Comparison of ENCODE assay signal across 14 cellular contexts in the genomic region with DNA sequence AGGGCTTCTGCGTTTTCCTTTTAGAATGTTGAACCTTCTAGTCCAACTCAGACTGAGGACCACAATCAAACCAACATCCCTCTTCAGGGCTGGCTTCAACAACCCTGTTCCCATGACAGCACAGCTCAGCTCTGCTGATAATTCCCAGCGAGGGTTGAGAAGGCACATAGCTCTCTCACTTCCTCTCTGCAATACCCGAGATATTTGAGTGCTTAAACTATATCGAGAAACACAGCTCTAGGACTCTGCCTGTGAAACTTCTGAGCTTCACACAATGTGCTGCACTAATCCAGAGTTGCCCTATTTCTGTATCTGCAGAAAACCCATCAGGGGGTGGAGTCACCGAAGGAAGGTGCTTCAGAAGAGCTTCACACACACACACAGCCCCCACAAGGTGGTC. TPM values are rescaled to one million over a fixed set of nuclear protein-coding genes. Genes with fewer than 3 reads are reported as not detected.
DNase-seq lines count a peak whose midpoint lies in the region; ATAC-seq, FAIRE-seq and TF ChIP-seq lines count a peak whose summit lies in the region.
"Had no signal": no experiment of that assay in that cellular context is flagged by ENCODE, and none has a peak within 500 bp of the region (broad histone marks: within the 10 kb centered on the region; RNA-seq: fewer than 3 reads in every experiment).

No MANE protein-coding gene starts in this region.

- DNase-seq in NCI-H1436 (lab: John Stamatoyannopoulos, UW): peak; percentile 11
- no peak for DNase-seq in NCI-H1436 treated with DMSO at 0.1 percent for 48 hours (lab: John Stamatoyannopoulos, UW)
- peak; percentile 38 for DNase-seq in naive B cell
- no peak for DNase-seq in D721Med (ENCODE audit: insufficient read length, low spot score)
- no peak for DNase-seq in HuH-7.5 (ENCODE audit: low spot score)
- DNase-seq: 8988T; activated CD4-positive, alpha-beta memory T cell treated with anti-CD3 and anti-CD28 coated beads for 36 hours; activated naive CD4-positive, alpha-beta T cell treated with anti-CD3 and anti-CD28 coated beads for 36 hours; stimulated activated CD4-positive, alpha-beta T cell treated with anti-CD3 and anti-CD28 coated beads, Interleukin-2, amount 100 ng/mL, for 24 hours; stimulated activated naive CD8-positive, alpha-beta T cell treated with anti-CD3 and anti-CD28 coated beads, Interleukin-15, amount 100 ng/mL, for 72 hours; T-cell had no signal

- peak overlapping the region in 3 of 8 donors; percentile 10 to 50 (median 19) for H3K4me3 Mint-ChIP-seq in naive B cell
- H3K4me3 Mint-ChIP-seq: activated CD4-positive, alpha-beta memory T cell treated with anti-CD3 and anti-CD28 coated beads for 36 hours; activated naive CD4-positive, alpha-beta T cell treated with anti-CD3 and anti-CD28 coated beads for 36 hours; stimulated activated naive CD8-positive, alpha-beta T cell treated with anti-CD3 and anti-CD28 coated beads, Interleukin-15, amount 100 ng/mL, for 72 hours; T-cell had no signal

- ATAC-seq in GM21529 (IDR thresholded peaks at IDR 0.05; ENCODE audit: unreplicated experiment) (peak; percentile 69), HG03135 (IDR thresholded peaks at IDR 0.05; ENCODE audit: unreplicated experiment) (peak; percentile 41), naive B cell (ENCODE audit: low read depth in 2 of 2) (peak; percentile 77 to 79)
- no peak for ATAC-seq in activated CD4-positive, CD25-positive, alpha-beta regulatory T cell treated with anti-CD3 and anti-CD28 coated beads, Interleukin-2, amount 50 U/mL, for 24 hours
- ATAC-seq: stimulated activated naive CD8-positive, alpha-beta T cell treated with anti-CD3 and anti-CD28 coated beads, Interleukin-15, amount 100 ng/mL, for 72 hours; T-cell had no signal

- no peak for FAIRE-seq in D721Med (lab: Jason Lieb, UNC)

- TF ChIP-seq CTCF in D721Med (IDR thresholded peaks at IDR 0.05; ENCODE audit: insufficient read depth, missing control alignments): no peak

- H3K36me3 Mint-ChIP-seq in naive B cell: peaks cover 0 to 6% of the 10 kb centered on the region in 2 donors
- H3K36me3 Mint-ChIP-seq: activated CD4-positive, alpha-beta memory T cell treated with anti-CD3 and anti-CD28 coated beads for 36 hours; T-cell had no signal

- H3K27me3 Mint-ChIP-seq in naive B cell: peaks cover 72 to 82% (median 79%) of the 10 kb centered on the region in 3 donors

- peaks cover 0 to 2% (median 0%) of the 10 kb centered on the region in 7 donors for H3K9me3 Mint-ChIP-seq in naive B cell
- H3K9me3 Mint-ChIP-seq: activated CD4-positive, alpha-beta memory T cell treated with anti-CD3 and anti-CD28 coated beads for 36 hours; activated naive CD4-positive, alpha-beta T cell treated with anti-CD3 and anti-CD28 coated beads for 36 hours; stimulated activated naive CD8-positive, alpha-beta T cell treated with anti-CD3 and anti-CD28 coated beads, Interleukin-15, amount 100 ng/mL, for 72 hours; T-cell had no signal

- H3K4me1 Mint-ChIP-seq in naive B cell: peaks cover 16 to 36% (median 34%) of the 10 kb centered on the region in 3 donors

- peak overlapping the region in 1 of 6 donors; percentile 12 for H3K27ac Mint-ChIP-seq in naive B cell
- H3K27ac Mint-ChIP-seq: activated CD4-positive, alpha-beta memory T cell treated with anti-CD3 and anti-CD28 coated beads for 36 hours; activated naive CD4-positive, alpha-beta T cell treated with anti-CD3 and anti-CD28 coated beads for 36 hours; stimulated activated naive CD8-positive, alpha-beta T cell treated with anti-CD3 and anti-CD28 coated beads, Interleukin-15, amount 100 ng/mL, for 72 hours; T-cell had no signal

RNA-seq across cellular contexts. Expression of gene ADARB2, which starts 1.6 kb away (rescaled TPM):
- polyA plus RNA-seq in naive B cell (ENCODE audit: low read depth in 6 of 6): under 1 TPM in 2 of 6 donors, not detected in 4; 0.10 to 0.12 TPM

Comparison
In these comparisons a context has a peak if more than half of its experiments do, and no peak if none do; other contexts are left out.
1. DNase-seq: peak in NCI-H1436 (single experiment) and naive B cell (single experiment); none in NCI-H1436 treated with DMSO at 0.1 percent for 48 hours (single experiment), D721Med (single experiment) and HuH-7.5 (single experiment).
2. ATAC-seq: peak in GM21529 (single experiment), HG03135 (single experiment) and naive B cell (2 of 2); none in activated CD4-positive, CD25-positive, alpha-beta regulatory T cell treated with anti-CD3 and anti-CD28 coated beads, Interleukin-2, amount 50 U/mL, for 24 hours (0 of 2).